13 cellular contexts compared by ENCODE assay signal in the genomic region with DNA sequence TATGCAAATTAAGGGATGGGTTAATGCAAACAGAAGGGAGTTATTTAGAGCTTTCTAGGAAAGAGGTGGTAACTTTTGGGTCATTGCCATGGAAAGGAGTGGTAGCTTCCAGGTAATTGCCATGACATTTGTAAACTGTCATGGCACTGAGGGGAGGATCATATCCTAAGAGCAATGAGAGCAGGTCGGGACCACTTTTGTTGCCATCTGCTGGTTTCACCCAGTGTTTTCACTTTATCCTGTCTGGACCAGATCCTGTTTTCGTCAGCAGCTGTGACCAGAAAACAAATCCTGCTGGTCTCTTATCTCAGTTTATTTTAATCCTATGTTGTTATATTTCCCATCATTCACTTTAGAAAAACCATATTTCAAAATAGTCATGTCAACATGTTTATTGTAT. TPM values are rescaled to one million over a fixed set of nuclear protein-coding genes. Genes with fewer than 3 reads are reported as not detected.
DNase-seq lines count a peak whose midpoint lies in the region; ATAC-seq, FAIRE-seq and TF ChIP-seq lines count a peak whose summit lies in the region.
"Had no signal": no experiment of that assay in that cellular context is flagged by ENCODE, and none has a peak within 500 bp of the region (broad histone marks: within the 10 kb centered on the region; RNA-seq: fewer than 3 reads in every experiment).

No MANE protein-coding gene starts in this region.

- no peak overlapping the region for H3K4me2 ChIP-seq in HepG2 (ENCODE audit: low read depth, low read length)

- CTCF ChIA-PET in HepG2 (lab: Yijun Ruan, JAX; ENCODE audit: low intra/inter-chr PET ratio, low total read pairs) = interaction anchor here (1.2 kb wide), 1 partner anchor 510 kb away, joined by 4 read pairs; no protein-coding TSS in a partner anchor

- H3K4me1 ChIP-seq in HepG2 (ENCODE audit: insufficient read depth, low read length) (no peaks in the 10 kb centered on the region), right lobe of liver (no peaks in the 10 kb centered on the region)
- H3K4me1 ChIP-seq: left lung had no signal

- H3K9me3 ChIP-seq in HepG2 (ENCODE audit: low read length) = no peaks in the 10 kb centered on the region
- H3K9me3 ChIP-seq in right lobe of liver = no peaks in the 10 kb centered on the region
- H3K9me3 ChIP-seq: left lung had no signal

- intact Hi-C loops in HepG2 (cut with micrococcal nuclease; ENCODE audit: unreplicated experiment) = no loop called here
- intact Hi-C loops in right lobe of liver (cut with DNase I) = no loop called here

- no peak for TF ChIP-seq POLR2A in HepG2 (IDR thresholded peaks at IDR 0.05; ENCODE audit: insufficient read depth in 1 of 2, low read depth in 2 of 2, low read length in 2 of 2)
- no peak for TF ChIP-seq POLR2A in right lobe of liver (IDR thresholded peaks at IDR 0.05)

- POLR2A ChIA-PET in HepG2 (lab: Yijun Ruan, JAX) = interaction anchor here (1.1 kb wide), 1 partner anchor 10 kb away, joined by 4 read pairs; no protein-coding TSS in a partner anchor

- WGBS in HepG2 (ENCODE audit: low lambda C conversion rate) = 15% methylated on average over 2 of the region's 2 CpGs
- WGBS in right lobe of liver (ENCODE audit: insufficient coverage, low coverage, low lambda C conversion rate, missing lambda C conversion rate) = 56% methylated on average over 2 of the region's 2 CpGs

- H2AFZ ChIP-seq in HepG2 (ENCODE audit: low read length) = no peak overlapping the region

- H3K27ac ChIP-seq in HepG2 (ENCODE audit: extremely low read length, insufficient read depth, low read length) = no peak overlapping the region
- H3K27ac ChIP-seq in right lobe of liver = no peak overlapping the region
- H3K27ac ChIP-seq: left lung had no signal

- H3K36me3 ChIP-seq in HepG2 (replicated peaks in 1 of 2; ENCODE audit: control insufficient read depth in 1 of 2, insufficient read depth in 2 of 2, low read length in 2 of 2) (no peaks in the 10 kb centered on the region), right lobe of liver (no peaks in the 10 kb centered on the region)
- H3K36me3 ChIP-seq: left lung had no signal

- DNase-seq in HepG2 (ENCODE audit: low spot score) (no peak), right lobe of liver (no peak), NCI-H524 treated with DMSO at 0.1 percent for 48 hours (lab: John Stamatoyannopoulos, UW) (peak; percentile 37), amniotic epithelial cell (ENCODE audit: low read depth) (peak; percentile 20), nucleus accumbens (lab: John Stamatoyannopoulos, UW) (no peak)
- no peak for DNase-seq in stimulated activated CD8-positive, alpha-beta memory T cell treated with anti-CD3 and anti-CD28 coated beads, Interleukin-4, amount 100 ng/mL, for 48 hours
- DNase-seq: activated naive CD8-positive, alpha-beta T cell treated with anti-CD3 and anti-CD28 coated beads for 36 hours; IMR-90; left lung; NCI-H146; T-helper 17 cell had no signal

- no peaks in the 10 kb centered on the region for H3K79me2 ChIP-seq in HepG2 (ENCODE audit: insufficient read depth, low read length)

- peak; percentile 67; the same call in 2 of the 3 replicates for ATAC-seq in HepG2
- ATAC-seq in right lobe of liver = no peak
- ATAC-seq in GM21737 (IDR thresholded peaks at IDR 0.05; ENCODE audit: unreplicated experiment) = no peak
- ATAC-seq in GM19452 (IDR thresholded peaks at IDR 0.05; ENCODE audit: unreplicated experiment) = no peak
- ATAC-seq: left lung, T-helper 17 cell had no signal

- H3K27me3 ChIP-seq in HepG2 (ENCODE audit: control insufficient read depth in 1 of 2, insufficient read depth in 2 of 2, low read length in 2 of 2) (no peaks in the 10 kb centered on the region), right lobe of liver (no peaks in the 10 kb centered on the region)

- no TSS peak for BruUV-seq in HepG2 (replicated peaks; lab: Mats Ljungman, UMichigan)

- no peak for TF ChIP-seq EP300 in HepG2 (IDR thresholded peaks at IDR 0.05; ENCODE audit: low read depth in 2 of 2, low read length in 2 of 2)
- no peak for TF ChIP-seq EP300 in HepG2 (CRISPR knock-in tag; IDR thresholded peaks at IDR 0.05; ENCODE audit: borderline replicate concordance)

- in situ Hi-C loops in HepG2 (cut with HindIII; ENCODE audit: extremely low pct_ligation_motif_present, low pct_unique_long_range_greater_than_20kb) = no loop called here

- no peak overlapping the region for H3K9ac ChIP-seq in HepG2 (ENCODE audit: insufficient read depth, low read depth, low read length)

- no peak for FAIRE-seq in HepG2 (lab: Jason Lieb, UNC)

- no peaks in the 10 kb centered on the region for H4K20me1 ChIP-seq in HepG2 (ENCODE audit: insufficient read depth, low read length)

- peak; percentile 37; the same call in 1 of the 2 replicates for TF ChIP-seq CTCF in HepG2 (CRISPR knock-in tag; IDR thresholded peaks at IDR 0.05)
- no peak for TF ChIP-seq CTCF in right lobe of liver (IDR thresholded peaks at IDR 0.05)

- H3K4me3 ChIP-seq in HepG2 (replicated peaks in 1 of 3; ENCODE audit: insufficient read depth in 1 of 3, low read depth in 2 of 3, low read length in 3 of 3) = no peak overlapping the region
- no peak overlapping the region for H3K4me3 ChIP-seq in right lobe of liver
- H3K4me3 ChIP-seq: left lung had no signal

- no peak for TF ChIP-seq RAD21 in HepG2 (CRISPR knock-in tag; IDR thresholded peaks at IDR 0.05)

TF ChIP-seq in HepG2, 621 proteins besides CTCF, POLR2A, EP300 and RAD21 (continues in another document):
- TF ChIP-seq ZBTB7A (CRISPR knock-in tag; IDR thresholded peaks at IDR 0.05) = no peak
- no peak for TF ChIP-seq FOXC1 (CRISPR knock-in tag; IDR thresholded peaks at IDR 0.05; ENCODE audit: borderline replicate concordance)
- TF ChIP-seq ZNF776 (CRISPR knock-in tag; IDR thresholded peaks at IDR 0.05) = no peak
- TF ChIP-seq, protein P1, sequence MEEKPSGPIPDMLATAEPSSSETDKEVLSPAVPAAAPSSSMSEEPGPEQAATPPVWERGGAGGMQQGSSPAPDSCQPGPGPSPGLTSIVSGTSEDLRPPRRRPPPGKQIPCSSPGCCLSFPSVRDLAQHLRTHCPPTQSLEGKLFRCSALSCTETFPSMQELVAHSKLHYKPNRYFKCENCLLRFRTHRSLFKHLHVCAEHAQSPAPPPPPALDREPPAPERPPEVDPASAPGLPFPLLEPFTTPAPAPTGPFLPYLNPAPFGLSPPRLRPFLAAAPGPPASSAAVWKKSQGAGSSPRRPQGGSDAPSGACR (CRISPR knock-in tag; IDR thresholded peaks at IDR 0.05) = no peak

RNA-seq across cellular contexts. Expression of gene C2orf66, which starts 0.9 kb away (rescaled TPM):
- not detected in 2 replicates for total RNA-seq in HepG2 (2016; rRNA removed; fragmentation: Illumina TruSeq; extraction: Trizol)
- not detected in 2 replicates for total RNA-seq in HepG2 (2016; cell fraction: cytosol; rRNA removed; fragmentation: Illumina TruSeq; extraction: Trizol; ENCODE audit: low read depth)
- total RNA-seq in HepG2 (2016; cell fraction: insoluble cytoplasmic fraction; rRNA removed; fragmentation: Illumina TruSeq; extraction: Trizol) = not detected in 2 replicates
- not detected in 2 replicates for total RNA-seq in HepG2 (2016; cell fraction: membrane; rRNA removed; fragmentation: Illumina TruSeq; extraction: Trizol)
- total RNA-seq in HepG2 (2016; cell fraction: nucleus; rRNA removed; fragmentation: Illumina TruSeq; extraction: Trizol) = not detected in 2 replicates
- polyA plus RNA-seq in HepG2 (2011; rRNA removed) = 0.05 and 0.07 TPM in 2 replicates
- polyA plus RNA-seq in HepG2 (2011; cell fraction: cytosol; rRNA removed) = not detected in 2 replicates
- 0.10 TPM in 1 of 2 replicates, not detected in the other for polyA plus RNA-seq in HepG2 (2011; cell fraction: nucleus; rRNA removed)
- polyA plus RNA-seq in HepG2 (2012) = not detected in 2 replicates
- polyA plus RNA-seq in HepG2 (2016; cell fraction: cytosol; fragmentation: Illumina TruSeq; extraction: Trizol; ENCODE audit: low read depth) = not detected in 2 replicates
- polyA plus RNA-seq in HepG2 (2016; cell fraction: insoluble cytoplasmic fraction; fragmentation: Illumina TruSeq; extraction: Trizol; ENCODE audit: low read depth) = not detected in 2 replicates
- not detected in 2 replicates for polyA plus RNA-seq in HepG2 (2016; cell fraction: membrane; fragmentation: Illumina TruSeq; extraction: Trizol; ENCODE audit: low read depth)
- polyA plus RNA-seq in HepG2 (2016; cell fraction: nucleus; fragmentation: Illumina TruSeq; extraction: Trizol; ENCODE audit: insufficient read depth, low read depth) = not detected in 2 replicates
- polyA minus RNA-seq in HepG2 (2011; rRNA and poly(A)+ RNA removed; ENCODE audit: low replicate concordance) = not detected in 2 replicates
- polyA minus RNA-seq in HepG2 (2011; cell fraction: cytosol; rRNA and poly(A)+ RNA removed) = not detected in 2 replicates
- polyA minus RNA-seq in HepG2 (2011; cell fraction: nucleus; rRNA and poly(A)+ RNA removed) = not detected in 2 replicates
- total RNA-seq in right lobe of liver = 1 to 10 TPM in 1 of 6 experiments, not detected in 5; 1.1 TPM
- total RNA-seq: activated naive CD8-positive, alpha-beta T cell treated with anti-CD3 and anti-CD28 coated beads for 36 hours; IMR-90 had no signal

RNA-seq across cellular contexts. Expression of gene GTF3C3, which starts 8.8 kb away (rescaled TPM):
- total RNA-seq in HepG2 (2016; rRNA removed; fragmentation: Illumina TruSeq; extraction: Trizol) = 53.6 and 61.1 TPM in 2 replicates
- total RNA-seq in HepG2 (2016; cell fraction: cytosol; rRNA removed; fragmentation: Illumina TruSeq; extraction: Trizol; ENCODE audit: low read depth) = 12.2 and 13.6 TPM in 2 replicates
- total RNA-seq in HepG2 (2016; cell fraction: insoluble cytoplasmic fraction; rRNA removed; fragmentation: Illumina TruSeq; extraction: Trizol) = 52.8 and 54.7 TPM in 2 replicates
- 11.7 and 16.6 TPM in 2 replicates for total RNA-seq in HepG2 (2016; cell fraction: membrane; rRNA removed; fragmentation: Illumina TruSeq; extraction: Trizol)
- 91.0 and 91.9 TPM in 2 replicates for total RNA-seq in HepG2 (2016; cell fraction: nucleus; rRNA removed; fragmentation: Illumina TruSeq; extraction: Trizol)
- 42.6 and 43.7 TPM in 2 replicates for polyA plus RNA-seq in HepG2 (2011; rRNA removed)
- polyA plus RNA-seq in HepG2 (2011; cell fraction: cytosol; rRNA removed) = 17.6 and 24.0 TPM in 2 replicates
- 40.3 and 49.2 TPM in 2 replicates for polyA plus RNA-seq in HepG2 (2011; cell fraction: nucleus; rRNA removed)
- 37.8 and 51.2 TPM in 2 replicates for polyA plus RNA-seq in HepG2 (2012)
- 2.1 and 2.2 TPM in 2 replicates for polyA plus RNA-seq in HepG2 (2016; cell fraction: cytosol; fragmentation: Illumina TruSeq; extraction: Trizol; ENCODE audit: low read depth)
- 28.7 and 33.8 TPM in 2 replicates for polyA plus RNA-seq in HepG2 (2016; cell fraction: insoluble cytoplasmic fraction; fragmentation: Illumina TruSeq; extraction: Trizol; ENCODE audit: low read depth)
- polyA plus RNA-seq in HepG2 (2016; cell fraction: membrane; fragmentation: Illumina TruSeq; extraction: Trizol; ENCODE audit: low read depth) = 4.6 and 5.4 TPM in 2 replicates
- 66.1 and 71.1 TPM in 2 replicates for polyA plus RNA-seq in HepG2 (2016; cell fraction: nucleus; fragmentation: Illumina TruSeq; extraction: Trizol; ENCODE audit: insufficient read depth, low read depth)
- 20.6 and 37.0 TPM in 2 replicates for polyA minus RNA-seq in HepG2 (2011; rRNA and poly(A)+ RNA removed; ENCODE audit: low replicate concordance)
- 31.9 and 40.3 TPM in 2 replicates for polyA minus RNA-seq in HepG2 (2011; cell fraction: cytosol; rRNA and poly(A)+ RNA removed)
- 153 and 158 TPM in 2 replicates for polyA minus RNA-seq in HepG2 (2011; cell fraction: nucleus; rRNA and poly(A)+ RNA removed)
- total RNA-seq in right lobe of liver = 10 to 100 TPM; 10.0 to 21.7 (median 13.5) TPM

Comparison
In these comparisons a context has a peak if more than half of its experiments do, and no peak if none do; other contexts are left out.
1. DNase-seq: peak in NCI-H524 treated with DMSO at 0.1 percent for 48 hours (single experiment) and amniotic epithelial cell (single experiment); none in HepG2 (single experiment), right lobe of liver (0 of 3), nucleus accumbens (0 of 56) and stimulated activated CD8-positive, alpha-beta memory T cell treated with anti-CD3 and anti-CD28 coated beads, Interleukin-4, amount 100 ng/mL, for 48 hours (single experiment).